Comparison of ENCODE assay signal across 8 cellular contexts in genomic region chr12:7092229-7092985, GRCh38. TPM values are rescaled to one million over a fixed set of nuclear protein-coding genes. Genes with fewer than 3 reads are reported as not detected.
A peak's percentile ranks its signal among the peaks of the same experiment; 100 is the strongest.
DNase-seq lines count a peak whose midpoint lies in the region; ATAC-seq, FAIRE-seq and TF ChIP-seq lines count a peak whose summit lies in the region.

TSS of gene C1R (minus strand) at chr12:7092445. CDS start at chr12:7092388, 57 bp downstream.

- no peaks in the 10 kb centered on the region for H3K9me3 ChIP-seq in SK-N-MC (ENCODE audit: low read depth, low read length)
- H3K9me3 ChIP-seq in pancreas, result no peaks in the 10 kb centered on the region
- no peaks in the 10 kb centered on the region for H3K9me3 ChIP-seq in tibial artery

- H3K36me3 Mint-ChIP-seq in activated naive CD8-positive, alpha-beta T cell treated with anti-CD3 and anti-CD28 coated beads for 36 hours, result no peaks in the 10 kb centered on the region

- ATAC-seq in Right ventricle myocardium inferior (peak; percentile 85), pancreas (peak; percentile 55 to 82 (median 73)), GM18502 (IDR thresholded peaks at IDR 0.05; ENCODE audit: poor library complexity, unreplicated experiment) (no peak)

- H3K36me3 ChIP-seq in SK-N-MC (ENCODE audit: insufficient read depth, low read length), result no peaks in the 10 kb centered on the region
- no peaks in the 10 kb centered on the region for H3K36me3 ChIP-seq in pancreas
- H3K36me3 ChIP-seq in tibial artery, result peaks cover 26 to 31% (median 27%) of the 10 kb centered on the region in 3 donors

- DNase-seq in D721Med (ENCODE audit: insufficient read length, low spot score) (peak; percentile 43), HUDEP-2 (lab: John Stamatoyannopoulos, UW; ENCODE audit: unreplicated experiment in 76 of 76) (peak in 44 of 76 experiments; percentile 1 to 58 (median 25)), SK-N-MC (ENCODE audit: low read depth, low spot score) (peak; percentile 58), Right ventricle myocardium inferior (ENCODE audit: missing footprints) (peak; percentile 86), pancreas (peak in 5 of 6 donors; percentile 58 to 84 (median 71)), tibial artery (peak; percentile 89 to 92)
- DNase-seq in activated naive CD8-positive, alpha-beta T cell treated with anti-CD3 and anti-CD28 coated beads for 36 hours, result peak; percentile 57

- no peak within 1 kb of the TSS for H3K27ac ChIP-seq in SK-N-MC
- peak within 1 kb of the TSS in 2 of 4 donors; percentile 40 to 50 for H3K27ac ChIP-seq in pancreas
- H3K27ac ChIP-seq in tibial artery, result peak within 1 kb of the TSS; percentile 78 to 87

- WGBS in pancreas, 2 donors, result 9 to 14% methylated on average over 16 of the region's 16 CpGs

- peak within 1 kb of the TSS; percentile 50 for H3K9ac ChIP-seq in SK-N-MC (ENCODE audit: insufficient read length)

- H3K27me3 ChIP-seq in pancreas (no peaks in the 10 kb centered on the region), tibial artery (no peaks in the 10 kb centered on the region)

- FAIRE-seq in D721Med (lab: Jason Lieb, UNC) (no peak), pancreas (lab: Jason Lieb, UNC) (peak; percentile 83)

- H3K4me3 ChIP-seq in SK-N-MC (peak within 1 kb of the TSS; percentile 77), pancreas (peak within 1 kb of the TSS; percentile 7 to 54 (median 26)), tibial artery (peak within 1 kb of the TSS; percentile 57)

- peaks cover 7% of the 10 kb centered on the region for H3K4me1 Mint-ChIP-seq in activated naive CD8-positive, alpha-beta T cell treated with anti-CD3 and anti-CD28 coated beads for 36 hours

- H3K9me3 Mint-ChIP-seq in activated naive CD8-positive, alpha-beta T cell treated with anti-CD3 and anti-CD28 coated beads for 36 hours, result no peaks in the 10 kb centered on the region

- H3K4me1 ChIP-seq in pancreas (peaks cover 0 to 7% (median 0%) of the 10 kb centered on the region in 3 donors), tibial artery (peaks cover 0 to 47% (median 38%) of the 10 kb centered on the region in 4 donors)

- intact Hi-C loops in Right ventricle myocardium inferior (cut with DNase I), result loop anchor here (1.0 to 5.0 kb wide), 3 partner anchors 32 to 168 kb away; partner anchors contain the start of gene C1S
- intact Hi-C loops in pancreas (cut with DNase I), result loop anchor here in 1 of 3 donors (10.0 kb wide), 1 partner anchor 168 kb away; the partner anchor contains the start of gene ATN1
- intact Hi-C loops in tibial artery (cut with DNase I; ENCODE audit: low total_unique reads), result loop anchor here (2.0 to 5.0 kb wide), 2 partner anchors 32 to 885 kb away; partner anchors contain the start of gene C1S

- H3K27me3 Mint-ChIP-seq in activated naive CD8-positive, alpha-beta T cell treated with anti-CD3 and anti-CD28 coated beads for 36 hours, result no peaks in the 10 kb centered on the region

- peak within 1 kb of the TSS; percentile 49 for H3K27ac Mint-ChIP-seq in activated naive CD8-positive, alpha-beta T cell treated with anti-CD3 and anti-CD28 coated beads for 36 hours

- H3K4me3 Mint-ChIP-seq in activated naive CD8-positive, alpha-beta T cell treated with anti-CD3 and anti-CD28 coated beads for 36 hours, result peak within 1 kb of the TSS; percentile 80

- peak; percentile 91 for TF ChIP-seq CTCF in D721Med (IDR thresholded peaks at IDR 0.05; ENCODE audit: insufficient read depth, missing control alignments)
- TF ChIP-seq CTCF in pancreas (IDR thresholded peaks at IDR 0.05), result peak; percentile 73 to 89 (median 82)
- TF ChIP-seq CTCF in tibial artery (IDR thresholded peaks at IDR 0.05), result peak; percentile 85 to 92

RNA-seq across cellular contexts. Expression of gene C1R, which starts in this region (rescaled TPM):
- 1 to 10 TPM; 1.6 to 2.5 TPM for total RNA-seq in activated naive CD8-positive, alpha-beta T cell treated with anti-CD3 and anti-CD28 coated beads for 36 hours
- total RNA-seq in Right ventricle myocardium inferior, result 227 TPM
- total RNA-seq in pancreas, result 100 to 1,000 TPM in 2 of 6 donors, 10 to 100 TPM in 4; 20.2 to 212 (median 66.8) TPM
- polyA plus RNA-seq in pancreas, result 10 to 100 TPM; 54.9 to 66.1 TPM

Comparison
In these comparisons a context has a peak if more than half of its experiments do, and no peak if none do; other contexts are left out.
1. RNA of gene C1R (total RNA-seq): 227 TPM in Right ventricle myocardium inferior (single experiment) and 20.2 to 212 TPM in pancreas; 1.6 to 2.5 TPM in activated naive CD8-positive, alpha-beta T cell treated with anti-CD3 and anti-CD28 coated beads for 36 hours; every median in the first group is over 4 times any median in the second.
2. DNase-seq: peak in every context shown above with its lines; median percentile 90 in tibial artery; 86 in Right ventricle myocardium inferior; 71 in pancreas; 58 in SK-N-MC; 57 in activated naive CD8-positive, alpha-beta T cell treated with anti-CD3 and anti-CD28 coated beads for 36 hours; 43 in D721Med; 25 in HUDEP-2.
3. H3K4me3 ChIP-seq: peak in every context shown above with its lines; median percentile 77 in SK-N-MC; 57 in tibial artery; 26 in pancreas.
4. Peak in every context shown above with its lines, with median percentiles within 50 percentile points of each other: CTCF ChIP-seq.